Comparison of ENCODE assay signal across 16 cellular contexts in the genomic region with DNA sequence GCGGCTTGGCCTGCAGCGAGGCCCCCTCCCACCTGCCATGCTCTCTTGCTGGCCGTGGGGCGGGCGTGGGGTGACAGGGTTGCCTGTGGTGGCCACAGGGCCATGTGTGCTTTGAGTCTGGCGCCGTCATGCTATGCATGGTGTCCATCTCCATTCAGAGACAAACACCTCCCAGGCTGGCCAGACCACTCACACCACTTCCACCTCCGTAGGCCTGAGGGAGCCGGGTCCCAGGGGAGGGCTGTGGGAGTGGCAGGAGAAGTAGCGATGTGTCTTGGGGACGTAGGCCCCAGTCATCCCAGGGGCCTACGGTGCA.
"Had no signal": no experiment of that assay in that cellular context is flagged by ENCODE, and none has a peak within 500 bp of the region (broad histone marks: within the 10 kb centered on the region; RNA-seq: fewer than 3 reads in every experiment).

No MANE protein-coding gene starts in this region.

- H2AFZ ChIP-seq: hepatocyte had no signal

- H3K4me2 ChIP-seq: hepatocyte had no signal

- H3K27ac ChIP-seq: hepatocyte, suprapubic skin, transverse colon, WERI-Rb-1 had no signal

- H3K9me3 ChIP-seq: suprapubic skin, transverse colon had no signal

- H3K27me3 ChIP-seq: hepatocyte, suprapubic skin, transverse colon had no signal

- H3K36me3 ChIP-seq: transverse colon had no signal

- ATAC-seq: activated CD4-positive, alpha-beta T cell treated with anti-CD3 and anti-CD28 coated beads for 36 hours; left colon; right cardiac atrium; stimulated activated naive CD8-positive, alpha-beta T cell treated with anti-CD3 and anti-CD28 coated beads, Interleukin-15, amount 100 ng/mL, for 72 hours had no signal

- H3K4me3 ChIP-seq: hepatocyte, suprapubic skin, transverse colon had no signal

- FAIRE-seq: small intestine had no signal

- DNase-seq: activated CD4-positive, alpha-beta T cell treated with anti-CD3 and anti-CD28 coated beads for 36 hours; activated CD4-positive, alpha-beta T cell treated with anti-CD3 and anti-CD28 coated beads, Interleukin-2, amount 50 U/mL, for 48 hours; activated gamma-delta T cell treated with Interleukin-2 at 50 U/mL for 16 hours; activated naive CD8-positive, alpha-beta T cell treated with anti-CD3 and anti-CD28 coated beads for 36 hours; amniotic stem cell; left colon; midbrain; nephron progenitor cell; small intestine; stimulated activated CD4-positive, alpha-beta T cell treated with anti-CD3 and anti-CD28 coated beads, Interleukin-4, amount 100 ng/mL, for 1 hour; stimulated activated naive CD8-positive, alpha-beta T cell treated with anti-CD3 and anti-CD28 coated beads, Interleukin-15, amount 100 ng/mL, for 72 hours; transverse colon; WERI-Rb-1 had no signal
